In genomic region chr9:92151691-92152393, GRCh38 we compare ENCODE assay signal across 11 cellular contexts. TPM values are rescaled to one million over a fixed set of nuclear protein-coding genes. Genes with fewer than 3 reads are reported as not detected.
A peak's percentile ranks its signal among the peaks of the same experiment; 100 is the strongest.
DNase-seq lines count a peak whose midpoint lies in the region; ATAC-seq and TF ChIP-seq lines count a peak whose summit lies in the region.
"Had no signal": no experiment of that assay in that cellular context is flagged by ENCODE, and none has a peak within 500 bp of the region (broad histone marks: within the 10 kb centered on the region; RNA-seq: fewer than 3 reads in every experiment).

No MANE protein-coding gene starts in this region.

- H3K27ac ChIP-seq in PC-9 (peak overlapping the region; percentile 67), esophagus muscularis mucosa (replicated peaks in 1 of 4) (no peak overlapping the region), stomach smooth muscle (ENCODE audit: low read length) (peak overlapping the region; percentile 53)
- H3K27ac ChIP-seq: tibial nerve had no signal

- TF ChIP-seq EP300 in esophagus muscularis mucosa (IDR thresholded peaks at IDR 0.05), result no peak

- H3K4me3 ChIP-seq in PC-9, result peak overlapping the region; percentile 11; the same call in 1 of the 2 replicates
- no peak overlapping the region for H3K4me3 ChIP-seq in esophagus muscularis mucosa
- no peak overlapping the region for H3K4me3 ChIP-seq in stomach smooth muscle (ENCODE audit: low read length in 2 of 2)
- H3K4me3 ChIP-seq: skin epidermis, tibial nerve had no signal

- H3K4me1 ChIP-seq in PC-9 (replicated peaks; ENCODE audit: insufficient read depth) (peaks cover 48% of the 10 kb centered on the region), esophagus muscularis mucosa (peaks cover 11 to 40% (median 30%) of the 10 kb centered on the region in 4 donors), stomach smooth muscle (ENCODE audit: control insufficient read depth, insufficient read depth, low read length) (peaks cover 30% of the 10 kb centered on the region)

- POLR2A ChIA-PET in PC-9 (lab: Charles Lee; ENCODE audit: unreplicated experiment), result interaction anchor here (0.6 kb wide), 2 partner anchors 19 to 28 kb away, joined by 3 to 7 read pairs; no protein-coding TSS in a partner anchor

- H2AFZ ChIP-seq in PC-9, result no peak overlapping the region

- WGBS in esophagus muscularis mucosa, result 79% methylated on average over 13 of the region's 15 CpGs

- BruUV-seq in PC-9 (replicated peaks; lab: Mats Ljungman, UMichigan), result no TSS peak

- peaks cover 16% of the 10 kb centered on the region; the same call in 1 of the 2 replicates for H3F3A ChIP-seq in PC-9 (ENCODE audit: insufficient read depth, low read depth)

- DNase-seq in NCI-H2171 treated with DMSO at 0.1 percent for 48 hours (lab: John Stamatoyannopoulos, UW), result peak; percentile 29
- DNase-seq in NCI-H2171 (lab: John Stamatoyannopoulos, UW), result no peak
- DNase-seq in PC-9, result peak; percentile 96 to 97
- DNase-seq in esophagus muscularis mucosa (ENCODE audit: extremely low spot score), result peak; percentile 90
- no peak for DNase-seq in HuH-7 (ENCODE audit: low spot score)
- no peak for DNase-seq in stimulated activated CD4-positive, alpha-beta T cell treated with anti-CD3 and anti-CD28 coated beads, Interleukin-1b, Interleukin-23, amount 100 ng/mL, for 48 hours
- DNase-seq: AML-193 had no signal

- peak overlapping the region in 1 of 2 donors; percentile 27 for H3K9ac ChIP-seq in stomach smooth muscle (ENCODE audit: low read length in 2 of 2)

- H3K9me3 ChIP-seq in PC-9 (ENCODE audit: insufficient read depth, low read depth) (no peaks in the 10 kb centered on the region), esophagus muscularis mucosa (no peaks in the 10 kb centered on the region), stomach smooth muscle (ENCODE audit: control insufficient read depth in 2 of 2, low read length in 2 of 2) (no peaks in the 10 kb centered on the region)
- H3K9me3 ChIP-seq: tibial nerve had no signal

- TF ChIP-seq POLR2A in esophagus muscularis mucosa (IDR thresholded peaks at IDR 0.05; ENCODE audit: low read depth), result no peak

- no peaks in the 10 kb centered on the region for H4K20me1 ChIP-seq in PC-9 (ENCODE audit: insufficient read depth)

- no peaks in the 10 kb centered on the region for H3K27me3 ChIP-seq in PC-9 (ENCODE audit: insufficient read depth, low read depth)
- H3K27me3 ChIP-seq in esophagus muscularis mucosa, result no peaks in the 10 kb centered on the region
- H3K27me3 ChIP-seq in stomach smooth muscle (ENCODE audit: control insufficient read depth in 1 of 2, insufficient read depth in 2 of 2, low read length in 2 of 2), result no peaks in the 10 kb centered on the region
- H3K27me3 ChIP-seq: tibial nerve had no signal

- H3K4me2 ChIP-seq in PC-9, result peak overlapping the region; percentile 62

- H3K79me2 ChIP-seq in PC-9 (ENCODE audit: low read depth), result no peaks in the 10 kb centered on the region

- CTCF ChIA-PET in PC-9 (lab: Charles Lee), result interaction anchor here (0.8 kb wide), 1 partner anchor 12 kb away, joined by 6 read pairs; no protein-coding TSS in a partner anchor

- intact Hi-C loops in PC-9 (cut with micrococcal nuclease; ENCODE audit: unreplicated experiment), result loop anchor here (2.0 to 5.0 kb wide), 3 partner anchors 39 to 1425 kb away; partner anchors contain the start of genes IPPK and PHF2
- intact Hi-C loops in esophagus muscularis mucosa (cut with DNase I), result no loop called here

- no peak for ATAC-seq in GM19328 (IDR thresholded peaks at IDR 0.05; ENCODE audit: unreplicated experiment)

- H3K9me2 ChIP-seq in PC-9 (ENCODE audit: insufficient read depth), result no peaks in the 10 kb centered on the region

- TF ChIP-seq CTCF in PC-9 (conservative IDR thresholded peaks at IDR 0.05), result no peak
- no peak for TF ChIP-seq CTCF in esophagus muscularis mucosa (IDR thresholded peaks at IDR 0.05)

- H3K36me3 ChIP-seq in PC-9 (ENCODE audit: low read depth) (no peaks in the 10 kb centered on the region), esophagus muscularis mucosa (no peaks in the 10 kb centered on the region), stomach smooth muscle (ENCODE audit: control insufficient read depth in 2 of 2, insufficient read depth in 2 of 2, low read length in 2 of 2) (no peaks in the 10 kb centered on the region)
- H3K36me3 ChIP-seq: tibial nerve had no signal

RNA-seq across cellular contexts. Expression of gene SPTLC1, which starts 36.6 kb away (rescaled TPM):
- total RNA-seq in PC-9 (2021) (80.9 and 103 TPM in 2 replicates), esophagus muscularis mucosa (10 to 100 TPM; 50.0 to 57.8 (median 52.5) TPM)

Comparison
In these comparisons a context has a peak if more than half of its experiments do, and no peak if none do; other contexts are left out.
1. DNase-seq: peak in NCI-H2171 treated with DMSO at 0.1 percent for 48 hours (single experiment), PC-9 (2 of 2) and esophagus muscularis mucosa (single experiment); none in NCI-H2171 (single experiment), HuH-7 (single experiment) and stimulated activated CD4-positive, alpha-beta T cell treated with anti-CD3 and anti-CD28 coated beads, Interleukin-1b, Interleukin-23, amount 100 ng/mL, for 48 hours (single experiment).
2. H3K27ac ChIP-seq: peak in PC-9 (single experiment) and stomach smooth muscle (single experiment); none in esophagus muscularis mucosa (0 of 4).